Comparison of ENCODE assay signal across 1 cellular context in genomic region chr9:89319015-89319905, GRCh38.
TF ChIP-seq lines count a peak whose summit lies in the region.

No MANE protein-coding gene starts in this region.

TF ChIP-seq in H1, 55 proteins besides CTCF, POLR2A, EP300 and RAD21:
- TF ChIP-seq CHD1 (IDR thresholded peaks at IDR 0.05; ENCODE audit: low read depth, low read length) (0 out of 2 replicates have a peak, but pooled peaks have one; percentile 17), CHD7 (IDR thresholded peaks at IDR 0.05; ENCODE audit: insufficient replicate concordance, low read length) (peak; percentile 50), CEBPB (IDR thresholded peaks at IDR 0.05; ENCODE audit: low read depth, low read length) (peak; percentile 92), TAF7 (optimal IDR thresholded peaks at IDR 0.05; ENCODE audit: borderline replicate concordance, low read depth, low read length) (peak; percentile 5), SIN3A (conservative IDR thresholded peaks at IDR 0.05 in 1 of 2, IDR thresholded peaks at IDR 0.05 in 1 of 2; ENCODE audit: low read depth in 1 of 2, low read length in 2 of 2) (no peak), TAF1 (IDR thresholded peaks at IDR 0.05; ENCODE audit: low read depth, low read length) (no peak)
